In the genomic region with DNA sequence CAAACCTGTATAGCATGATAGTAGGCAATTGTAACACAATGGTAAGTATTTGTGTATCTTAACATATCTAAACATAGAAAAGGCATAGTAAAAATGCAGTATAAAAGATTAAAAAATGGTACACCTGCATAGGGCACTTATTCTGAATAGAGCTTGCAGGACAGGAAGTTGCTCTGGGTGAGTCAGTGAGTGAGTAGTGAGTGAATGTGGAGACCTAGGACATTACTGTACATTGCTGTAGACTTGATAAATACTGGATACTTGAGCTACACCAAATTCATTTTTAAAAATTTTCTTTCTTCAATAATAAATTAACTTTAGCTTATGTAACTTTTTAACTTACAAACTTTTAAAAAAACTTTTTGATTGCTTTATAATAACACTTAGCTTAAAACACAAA, we compare ENCODE assay signal across 20 cellular contexts.
DNase-seq lines count a peak whose midpoint lies in the region; ATAC-seq and TF ChIP-seq lines count a peak whose summit lies in the region.
"Had no signal": no experiment of that assay in that cellular context is flagged by ENCODE, and none has a peak within 500 bp of the region (broad histone marks: within the 10 kb centered on the region; RNA-seq: fewer than 3 reads in every experiment).

No MANE protein-coding gene starts in this region.

- no peaks in the 10 kb centered on the region for H3K27me3 ChIP-seq in adipocyte (replicated peaks; ENCODE audit: control insufficient read depth, insufficient read depth, low read length)
- no peaks in the 10 kb centered on the region for H3K27me3 ChIP-seq in foreskin keratinocyte
- H3K27me3 ChIP-seq in heart right ventricle, result no peaks in the 10 kb centered on the region
- H3K27me3 ChIP-seq: dorsolateral prefrontal cortex, Peyer's patch, uterus had no signal

- no peak overlapping the region for H3K27ac ChIP-seq in foreskin keratinocyte
- H3K27ac ChIP-seq in heart right ventricle, result no peak overlapping the region
- H3K27ac ChIP-seq: dorsolateral prefrontal cortex, Peyer's patch, uterus had no signal

- intact Hi-C loops in heart right ventricle (cut with DNase I), result no loop called here

- H3K27me3 Mint-ChIP-seq in chondrocyte (ENCODE audit: low read depth), result no peaks in the 10 kb centered on the region

- ATAC-seq in foreskin keratinocyte (peak; percentile 98), HG03521 (IDR thresholded peaks at IDR 0.05; ENCODE audit: unreplicated experiment) (no peak), heart right ventricle (no peak)

- H3K9ac ChIP-seq in adipocyte (ENCODE audit: low read length), result no peak overlapping the region

- H3K4me3 Mint-ChIP-seq in chondrocyte (ENCODE audit: unreplicated experiment), result no peak overlapping the region
- H3K4me3 Mint-ChIP-seq: activated naive CD4-positive, alpha-beta T cell treated with anti-CD3 and anti-CD28 coated beads, Interleukin-2, amount 10 ng/mL, durations not matched to agents 7 days and 5 days; mesothelial cell of epicardium had no signal

- no peaks in the 10 kb centered on the region for H3K36me3 ChIP-seq in adipocyte (ENCODE audit: control insufficient read depth, insufficient read depth, low read length, severe bottlenecking)
- no peaks in the 10 kb centered on the region for H3K36me3 ChIP-seq in heart right ventricle
- H3K36me3 ChIP-seq: HAP-1, Peyer's patch, uterus had no signal

- H3K4me3 ChIP-seq in adipocyte (ENCODE audit: low read length) (no peak overlapping the region), heart right ventricle (no peak overlapping the region)
- H3K4me3 ChIP-seq: dorsolateral prefrontal cortex, HAP-1, Peyer's patch, smooth muscle cell, uterus had no signal

- no peak overlapping the region for H3K27ac Mint-ChIP-seq in chondrocyte (ENCODE audit: unreplicated experiment)
- H3K27ac Mint-ChIP-seq: activated naive CD4-positive, alpha-beta T cell treated with anti-CD3 and anti-CD28 coated beads, Interleukin-2, amount 10 ng/mL, durations not matched to agents 7 days and 5 days; mesothelial cell of epicardium; progenitor cell of endocrine pancreas had no signal

- DNase-seq in EH (ENCODE audit: low read depth), result peak; percentile 32
- peak; percentile 11 to 12 for DNase-seq in Kasumi-1 (lab: John Stamatoyannopoulos, UW)
- DNase-seq in adipocyte (ENCODE audit: low read depth), result peak; percentile 11
- DNase-seq in foreskin keratinocyte, result peak in 1 of 2 donors; percentile 69
- no peak for DNase-seq in heart right ventricle
- DNase-seq in NCI-H345 treated with DMSO at 0.1 percent for 48 hours (lab: John Stamatoyannopoulos, UW; ENCODE audit: unreplicated experiment), result no peak
- DNase-seq in chondrocyte (ENCODE audit: low spot score), result no peak
- DNase-seq: activated CD4-positive, alpha-beta T cell treated with anti-CD3 and anti-CD28 coated beads for 4 hours; activated naive CD4-positive, alpha-beta T cell treated with anti-CD3 and anti-CD28 coated beads, Interleukin-2, amount 10 ng/mL, durations not matched to agents 7 days and 5 days; dorsolateral prefrontal cortex; hippocampal formation; NCI-H1436; Peyer's patch; stimulated activated CD4-positive, alpha-beta T cell treated with anti-CD3 and anti-CD28 coated beads, Interleukin-4, amount 100 ng/mL, for 24 hours; uterus had no signal

- H3K9me3 Mint-ChIP-seq in chondrocyte (ENCODE audit: low read depth), result no peaks in the 10 kb centered on the region
- H3K9me3 Mint-ChIP-seq: activated naive CD4-positive, alpha-beta T cell treated with anti-CD3 and anti-CD28 coated beads, Interleukin-2, amount 10 ng/mL, durations not matched to agents 7 days and 5 days; mesothelial cell of epicardium had no signal

- no peak for TF ChIP-seq CTCF in foreskin keratinocyte (conservative IDR thresholded peaks at IDR 0.05)
- TF ChIP-seq CTCF in heart right ventricle (IDR thresholded peaks at IDR 0.05), result no peak
- no peak for TF ChIP-seq CTCF in chondrocyte (IDR thresholded peaks at IDR 0.05)

- no peaks in the 10 kb centered on the region for H3K36me3 Mint-ChIP-seq in chondrocyte (ENCODE audit: low read depth)
- H3K36me3 Mint-ChIP-seq: activated naive CD4-positive, alpha-beta T cell treated with anti-CD3 and anti-CD28 coated beads, Interleukin-2, amount 10 ng/mL, durations not matched to agents 7 days and 5 days; mesothelial cell of epicardium had no signal

- peaks cover 9% of the 10 kb centered on the region for H3K4me1 ChIP-seq in adipocyte (ENCODE audit: control insufficient read depth, insufficient read depth, low read length)
- H3K4me1 ChIP-seq in foreskin keratinocyte, result peaks cover 3% of the 10 kb centered on the region
- no peaks in the 10 kb centered on the region for H3K4me1 ChIP-seq in heart right ventricle
- H3K4me1 ChIP-seq: HAP-1, Peyer's patch, uterus had no signal

- H3K9me3 ChIP-seq in adipocyte (ENCODE audit: control insufficient read depth, low read length) (no peaks in the 10 kb centered on the region), heart right ventricle (no peaks in the 10 kb centered on the region)
- H3K9me3 ChIP-seq: HAP-1, Peyer's patch, uterus had no signal

- H3K4me1 Mint-ChIP-seq in chondrocyte (ENCODE audit: low read depth), result no peaks in the 10 kb centered on the region
- H3K4me1 Mint-ChIP-seq: activated naive CD4-positive, alpha-beta T cell treated with anti-CD3 and anti-CD28 coated beads, Interleukin-2, amount 10 ng/mL, durations not matched to agents 7 days and 5 days had no signal

Comparison
In these comparisons a context has a peak if more than half of its experiments do, and no peak if none do; other contexts are left out.
1. DNase-seq: peak in EH (single experiment), Kasumi-1 (2 of 2) and adipocyte (single experiment); none in heart right ventricle (0 of 2), NCI-H345 treated with DMSO at 0.1 percent for 48 hours (single experiment) and chondrocyte (single experiment).